In genomic region chr4:153346563-153346962, GRCh38 we compare ENCODE assay signal across 15 cellular contexts. TPM values are rescaled to one million over a fixed set of nuclear protein-coding genes. Genes with fewer than 3 reads are reported as not detected.
DNase-seq lines count a peak whose midpoint lies in the region; TF ChIP-seq lines count a peak whose summit lies in the region.
"Had no signal": no experiment of that assay in that cellular context is flagged by ENCODE, and none has a peak within 500 bp of the region (broad histone marks: within the 10 kb centered on the region; RNA-seq: fewer than 3 reads in every experiment).

No MANE protein-coding gene starts in this region.

- in situ Hi-C loops in GM13977 (cut with MboI; ENCODE audit: low pct_unique_long_range_greater_than_20kb, low sequenced_read_pairs, unreplicated experiment): loop anchor here (10.0 to 25.0 kb wide), 3 partner anchors 228 to 416 kb away; partner anchors contain the start of gene RNF175

- no peaks in the 10 kb centered on the region for H3K4me1 ChIP-seq in colonic mucosa

- intact Hi-C loops in colonic mucosa (cut with DNase I) (no loop called here), lower leg skin (cut with DNase I; ENCODE audit: low total_unique reads) (no loop called here)

- POLR2A ChIA-PET in AG04449 (lab: Yijun Ruan, JAX): no interaction called here

- H3K27me3 ChIP-seq in colonic mucosa: no peaks in the 10 kb centered on the region
- H3K27me3 ChIP-seq: right atrium auricular region, transverse colon had no signal

- no peak overlapping the region for H3K27ac ChIP-seq in colonic mucosa
- H3K27ac ChIP-seq: right atrium auricular region, transverse colon had no signal

- H3K9ac ChIP-seq in colonic mucosa (ENCODE audit: low read depth in 2 of 2, low read length in 2 of 2): no peak overlapping the region

- TF ChIP-seq POLR2A in lower leg skin (IDR thresholded peaks at IDR 0.05): no peak

- TF ChIP-seq CTCF in AG04449 (IDR thresholded peaks at IDR 0.05; ENCODE audit: insufficient read depth, low read length, missing control alignments): peak; percentile 12
- TF ChIP-seq CTCF in GM13977 (IDR thresholded peaks at IDR 0.05; ENCODE audit: extremely low read depth, insufficient read depth, missing control alignments): peak; percentile 20
- TF ChIP-seq CTCF in fibroblast of villous mesenchyme (IDR thresholded peaks at IDR 0.05; ENCODE audit: insufficient read depth, low read depth, low read length): peak; percentile 18
- TF ChIP-seq CTCF in colonic mucosa (IDR thresholded peaks at IDR 0.05): no peak
- TF ChIP-seq CTCF in lower leg skin (IDR thresholded peaks at IDR 0.05): no peak

- DNase-seq in AG04449 (ENCODE audit: low read depth, low spot score) (no peak), GM13977 (ENCODE audit: low spot score) (no peak), RPMI7951 (ENCODE audit: low read depth) (peak; percentile 9), fibroblast of villous mesenchyme (ENCODE audit: low read depth) (no peak), colonic mucosa (no peak), C1 segment of cervical spinal cord (lab: John Stamatoyannopoulos, UW) (no peak), lower leg skin (ENCODE audit: low spot score in 2 of 2) (no peak), NCI-H526 treated with DMSO at 0.1 percent for 48 hours (lab: John Stamatoyannopoulos, UW) (no peak)
- DNase-seq: activated CD4-positive, alpha-beta T cell treated with anti-CD3 and anti-CD28 coated beads for 1 hour; activated naive CD4-positive, alpha-beta T cell; effector CD4-positive, alpha-beta T cell; midbrain; NCI-H2081 treated with DMSO at 0.1 percent for 48 hours; transverse colon had no signal

- H3K4me3 ChIP-seq in AG04449 (ENCODE audit: low read depth, low read length) (no peak overlapping the region), fibroblast of villous mesenchyme (ENCODE audit: low read depth, low read length) (no peak overlapping the region), colonic mucosa (no peak overlapping the region), lower leg skin (ENCODE audit: low read depth, poor library complexity, severe bottlenecking) (no peak overlapping the region)
- H3K4me3 ChIP-seq: right atrium auricular region had no signal

- CTCF ChIA-PET in AG04449 (lab: Yijun Ruan, JAX): interaction anchor here (1.1 to 9.8 kb wide), 17 partner anchors 11 to 403 kb away, joined by 3 to 199 read pairs (median 4); no protein-coding TSS in a partner anchor

- H3K36me3 ChIP-seq in colonic mucosa: no peaks in the 10 kb centered on the region
- H3K36me3 ChIP-seq: right atrium auricular region, transverse colon had no signal

- H3K9me3 ChIP-seq in colonic mucosa: no peaks in the 10 kb centered on the region
- H3K9me3 ChIP-seq: right atrium auricular region, transverse colon had no signal

- WGBS in lower leg skin, 2 donors: 88 to 89% methylated on average over 5 of the region's 5 CpGs

RNA-seq across cellular contexts. Expression of gene MND1, which starts 2.1 kb away (rescaled TPM):
- total RNA-seq in RPMI7951 (2014; rRNA removed; shearing (Covaris generic)): 27.2 and 36.0 TPM in 2 replicates
- total RNA-seq in fibroblast of villous mesenchyme (2.6 and 4.3 TPM in 2 replicates), colonic mucosa (10 to 100 TPM in 1 of 2 donors, 1 to 10 TPM in 1; 4.8 to 11.7 TPM), lower leg skin (1 to 10 TPM in 1 of 4 donors, under 1 TPM in 1, not detected in 2; 0.49 to 2.4 TPM)
- total RNA-seq: right atrium auricular region had no signal

Comparison
In these comparisons a context has a peak if more than half of its experiments do, and no peak if none do; other contexts are left out.
1. CTCF ChIP-seq: peak in AG04449 (single experiment), GM13977 (single experiment) and fibroblast of villous mesenchyme (single experiment); none in colonic mucosa (single experiment) and lower leg skin (0 of 3).